ENCODE assay signal across 8 cellular contexts in the genomic region with DNA sequence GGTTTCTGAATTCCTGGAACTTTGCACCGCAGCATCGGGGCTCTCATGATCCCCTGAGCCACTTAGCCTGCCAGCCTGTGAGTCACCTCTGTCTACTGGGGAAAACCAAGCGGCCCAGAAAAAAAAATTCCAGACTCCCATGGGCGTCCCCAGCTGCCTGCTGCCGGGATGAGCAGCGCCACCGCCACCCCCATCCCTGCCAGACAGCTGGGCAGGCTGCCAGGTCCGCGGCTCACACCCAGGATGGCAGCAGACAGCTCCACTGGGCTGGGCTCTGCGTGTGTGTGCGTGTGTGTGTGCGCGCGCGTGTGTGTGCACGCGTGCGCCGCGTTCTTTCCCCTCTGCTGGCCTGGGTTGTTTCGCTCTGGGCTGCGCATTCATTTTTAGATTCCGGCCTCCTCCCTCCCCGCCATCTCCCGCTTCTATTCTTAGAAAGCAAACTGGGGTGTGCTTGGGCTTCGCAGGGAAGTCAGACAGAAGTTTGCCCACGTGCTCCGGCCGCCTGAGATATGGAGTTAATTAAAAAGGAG. TPM values are rescaled to one million over a fixed set of nuclear protein-coding genes. Genes with fewer than 3 reads are reported as not detected.
DNase-seq lines count a peak whose midpoint lies in the region; ATAC-seq, FAIRE-seq and TF ChIP-seq lines count a peak whose summit lies in the region.

No MANE protein-coding gene starts in this region.

- no peaks in the 10 kb centered on the region for H3K36me3 Mint-ChIP-seq in activated CD8-positive, alpha-beta memory T cell treated with anti-CD3 and anti-CD28 coated beads, Interleukin-2, amount 10 ng/mL, durations not matched to agents 7 days and 5 days

- TF ChIP-seq POLR2A in H54 (IDR thresholded peaks at IDR 0.05; ENCODE audit: low read depth, low read length), result 0 out of 2 replicates have a peak, but pooled peaks have one; percentile 28

- DNase-seq in BJ (ENCODE audit: low read depth) (peak; percentile 25), H54 (ENCODE audit: insufficient read length, low spot score) (peak; percentile 97), NCI-H524 (lab: John Stamatoyannopoulos, UW) (peak; percentile 88), DMS114 treated with DMSO at 0.1 percent for 48 hours (lab: John Stamatoyannopoulos, UW; ENCODE audit: unreplicated experiment) (no peak)
- DNase-seq in activated CD8-positive, alpha-beta memory T cell treated with anti-CD3 and anti-CD28 coated beads, Interleukin-2, amount 10 ng/mL, durations not matched to agents 7 days and 5 days, result peak; percentile 60
- DNase-seq in stimulated activated CD8-positive, alpha-beta memory T cell treated with anti-CD3 and anti-CD28 coated beads, Interleukin-4, amount 100 ng/mL, for 48 hours, result peak; percentile 49

- peak; percentile 78 for ATAC-seq in activated CD8-positive, alpha-beta memory T cell treated with anti-CD3 and anti-CD28 coated beads, Interleukin-2, amount 10 ng/mL, durations not matched to agents 7 days and 5 days

- H3K4me1 Mint-ChIP-seq in activated CD8-positive, alpha-beta memory T cell treated with anti-CD3 and anti-CD28 coated beads, Interleukin-2, amount 10 ng/mL, durations not matched to agents 7 days and 5 days, result peaks cover 13% of the 10 kb centered on the region

- 0 out of 2 replicates have a peak, but pooled peaks have one; percentile 7 for TF ChIP-seq CTCF in BJ (IDR thresholded peaks at IDR 0.05; ENCODE audit: insufficient read depth, low read depth, low read length)

- FAIRE-seq in H54 (lab: Jason Lieb, UNC) (no peak), endometrium (lab: Jason Lieb, UNC) (peak; percentile 61)

- H3K27ac Mint-ChIP-seq in activated CD8-positive, alpha-beta memory T cell treated with anti-CD3 and anti-CD28 coated beads, Interleukin-2, amount 10 ng/mL, durations not matched to agents 7 days and 5 days, result no peak overlapping the region

- H3K4me3 ChIP-seq in BJ (ENCODE audit: low read depth, low read length) (peak overlapping the region; percentile 33), mucosa of stomach (ENCODE audit: low read length) (peak overlapping the region; percentile 41)

- peaks cover 13% of the 10 kb centered on the region for H3K27me3 ChIP-seq in BJ (ENCODE audit: control insufficient read depth, insufficient read depth, low read length)
- no peaks in the 10 kb centered on the region for H3K27me3 ChIP-seq in mucosa of stomach (ENCODE audit: control insufficient read depth, insufficient read depth, low read length)

- H3K9ac ChIP-seq in mucosa of stomach (ENCODE audit: low read length), result peak overlapping the region; percentile 34

- no peaks in the 10 kb centered on the region for H3K36me3 ChIP-seq in BJ (ENCODE audit: control insufficient read depth, insufficient read depth, low read length)
- H3K36me3 ChIP-seq in mucosa of stomach (ENCODE audit: control insufficient read depth, insufficient read depth, low read length), result no peaks in the 10 kb centered on the region

- POLR2A ChIA-PET in BJ (lab: Charles Lee), result no interaction called here

- peaks cover 41% of the 10 kb centered on the region for H3K27me3 Mint-ChIP-seq in activated CD8-positive, alpha-beta memory T cell treated with anti-CD3 and anti-CD28 coated beads, Interleukin-2, amount 10 ng/mL, durations not matched to agents 7 days and 5 days

- H3K4me1 ChIP-seq in mucosa of stomach (ENCODE audit: control insufficient read depth, insufficient read depth, low read length), result peaks cover 16% of the 10 kb centered on the region

- no peaks in the 10 kb centered on the region for H3K9me3 ChIP-seq in mucosa of stomach (ENCODE audit: control insufficient read depth, low read length)

- peak overlapping the region; percentile 24 for H3K4me3 Mint-ChIP-seq in activated CD8-positive, alpha-beta memory T cell treated with anti-CD3 and anti-CD28 coated beads, Interleukin-2, amount 10 ng/mL, durations not matched to agents 7 days and 5 days

- H3K9me3 Mint-ChIP-seq in activated CD8-positive, alpha-beta memory T cell treated with anti-CD3 and anti-CD28 coated beads, Interleukin-2, amount 10 ng/mL, durations not matched to agents 7 days and 5 days (ENCODE audit: low read depth), result no peaks in the 10 kb centered on the region

- CTCF ChIA-PET in BJ (lab: Yijun Ruan, JAX), result interaction anchor here (0.7 to 1.6 kb wide), 3 partner anchors 8 to 1647 kb away, joined by 3 to 5 read pairs (median 3); no protein-coding TSS in a partner anchor
- CTCF ChIA-PET in activated CD8-positive, alpha-beta memory T cell treated with anti-CD3 and anti-CD28 coated beads, Interleukin-2, amount 10 ng/mL, durations not matched to agents 7 days and 5 days (lab: Charles Lee), result interaction anchor here (0.6 kb wide), 1 partner anchor 92 kb away, joined by 3 read pairs; no protein-coding TSS in a partner anchor

RNA-seq across cellular contexts. Expression of gene PMEPA1, which starts 38.9 kb away (rescaled TPM):
- polyA plus RNA-seq in BJ (2011; rRNA removed), result 3.1 and 5.0 TPM in 2 replicates
- polyA minus RNA-seq in BJ (2011; rRNA and poly(A)+ RNA removed), result 2.7 and 3.6 TPM in 2 replicates
- total RNA-seq in activated CD8-positive, alpha-beta memory T cell treated with anti-CD3 and anti-CD28 coated beads, Interleukin-2, amount 10 ng/mL, durations not matched to agents 7 days and 5 days, result 1 to 10 TPM in 1 of 2 experiments, under 1 TPM in 1; 0.20 to 1.2 TPM
